ENCODE assay signal across 8 cellular contexts in genomic region chr7:30595461-30596042, GRCh38. TPM values are rescaled to one million over a fixed set of nuclear protein-coding genes. Genes with fewer than 3 reads are reported as not detected.
DNase-seq lines count a peak whose midpoint lies in the region; ATAC-seq and TF ChIP-seq lines count a peak whose summit lies in the region.

No MANE protein-coding gene starts in this region.

- peaks cover 22% of the 10 kb centered on the region for H3K36me3 ChIP-seq in left ventricle myocardium inferior

- DNase-seq in left ventricle myocardium inferior = no peak
- no peak for DNase-seq in cardiac septum (ENCODE audit: low spot score)
- DNase-seq in SW480 (ENCODE audit: low spot score) = peak; percentile 44
- DNase-seq in fibroblast of mammary gland (ENCODE audit: low read depth) = no peak
- DNase-seq in pons (ENCODE audit: low spot score) = peak; percentile 19
- DNase-seq in NCI-H187 (lab: John Stamatoyannopoulos, UW) = no peak

- peak overlapping the region; percentile 97 for H3K4me3 ChIP-seq in left ventricle myocardium inferior
- peak overlapping the region; percentile 94 for H3K4me3 ChIP-seq in fibroblast of mammary gland (ENCODE audit: control insufficient read depth, low read depth, low read length)

- peak overlapping the region; percentile 94 for H3K27ac ChIP-seq in left ventricle myocardium inferior (replicated peaks)

- peaks cover 51% of the 10 kb centered on the region for H3K4me1 ChIP-seq in left ventricle myocardium inferior

- no peaks in the 10 kb centered on the region for H3K27me3 ChIP-seq in left ventricle myocardium inferior (ENCODE audit: low read depth)

- H3K9me3 ChIP-seq in left ventricle myocardium inferior (replicated peaks) = no peaks in the 10 kb centered on the region

- TF ChIP-seq CTCF in left ventricle myocardium inferior (IDR thresholded peaks at IDR 0.05; ENCODE audit: borderline replicate concordance) = no peak
- TF ChIP-seq CTCF in fibroblast of mammary gland (conservative IDR thresholded peaks at IDR 0.05; ENCODE audit: control insufficient read depth, insufficient read depth, low read depth, low read length) = no peak

- no peak for ATAC-seq in HG02623 (IDR thresholded peaks at IDR 0.05; ENCODE audit: unreplicated experiment)
- no peak for ATAC-seq in HG03571 (IDR thresholded peaks at IDR 0.05; ENCODE audit: unreplicated experiment)

- intact Hi-C loops in left ventricle myocardium inferior (cut with micrococcal nuclease) = no loop called here
- intact Hi-C loops in cardiac septum (cut with DNase I) = no loop called here

RNA-seq across cellular contexts. Expression of gene GARS1, which starts 0.9 kb away (rescaled TPM):
- total RNA-seq in left ventricle myocardium inferior (42.3 TPM), cardiac septum (51.2 TPM)

Comparison
In these comparisons a context has a peak if more than half of its experiments do, and no peak if none do; other contexts are left out.
1. DNase-seq: peak in SW480 (single experiment) and pons (single experiment); none in left ventricle myocardium inferior (single experiment), cardiac septum (single experiment), fibroblast of mammary gland (single experiment) and NCI-H187 (0 of 2).